ENCODE assay signal across 8 cellular contexts in genomic region chr19:42282036-42282762, GRCh38. TPM values are rescaled to one million over a fixed set of nuclear protein-coding genes. Genes with fewer than 3 reads are reported as not detected.
DNase-seq lines count a peak whose midpoint lies in the region; ATAC-seq and TF ChIP-seq lines count a peak whose summit lies in the region.

No MANE protein-coding gene starts in this region.

- H3K27ac ChIP-seq in left ventricle myocardium inferior (replicated peaks), result peak overlapping the region; percentile 98
- peak overlapping the region; percentile 97 for H3K27ac ChIP-seq in smooth muscle cell (ENCODE audit: low read depth)

- H3K4me1 ChIP-seq in left ventricle myocardium inferior (peaks cover 90% of the 10 kb centered on the region), smooth muscle cell (ENCODE audit: low read depth) (peaks cover 43% of the 10 kb centered on the region)

- peaks cover 39% of the 10 kb centered on the region for H4K20me1 ChIP-seq in smooth muscle cell (ENCODE audit: low read depth)

- no peaks in the 10 kb centered on the region for H3K27me3 Mint-ChIP-seq in T-cell

- peaks cover under 1% of the 10 kb centered on the region for H3K36me3 Mint-ChIP-seq in T-cell

- peak overlapping the region; percentile 78 for H3K9ac ChIP-seq in smooth muscle cell (ENCODE audit: low read depth)

- H2AFZ ChIP-seq in smooth muscle cell (ENCODE audit: low read depth), result no peak overlapping the region

- peaks cover 12% of the 10 kb centered on the region for H3K79me2 ChIP-seq in smooth muscle cell (ENCODE audit: low read depth)

- no peaks in the 10 kb centered on the region for H3K27me3 ChIP-seq in left ventricle myocardium inferior (ENCODE audit: low read depth)
- no peaks in the 10 kb centered on the region for H3K27me3 ChIP-seq in smooth muscle cell (ENCODE audit: low read depth)

- POLR2A ChIA-PET in T-cell (lab: Charles Lee), result interaction anchor here (0.5 to 1.0 kb wide), 5 partner anchors 11 to 337 kb away, joined by 4 to 9 read pairs (median 7); partner anchors contain the start of gene CIC (in 1 of the 2)

- no peaks in the 10 kb centered on the region for H3K9me3 ChIP-seq in left ventricle myocardium inferior (replicated peaks)
- H3K9me3 ChIP-seq in smooth muscle cell (replicated peaks; ENCODE audit: low read depth), result no peaks in the 10 kb centered on the region

- peak overlapping the region; percentile 59 for H3K4me3 ChIP-seq in HFF-Myc (replicated peaks; ENCODE audit: low read depth, low read length)
- peak overlapping the region; percentile 90 for H3K4me3 ChIP-seq in left ventricle myocardium inferior
- peak overlapping the region; percentile 94 for H3K4me3 ChIP-seq in smooth muscle cell

- ATAC-seq in T-cell (replicated peaks in 1 of 4) (no peak), HG03196 (IDR thresholded peaks at IDR 0.05; ENCODE audit: unreplicated experiment) (no peak), left lobe of liver (no peak)

- peaks cover 36% of the 10 kb centered on the region for H3F3A ChIP-seq in smooth muscle cell (ENCODE audit: low read depth)

- intact Hi-C loops in left ventricle myocardium inferior (cut with micrococcal nuclease), result loop anchor here (5.0 kb wide), 1 partner anchor 40 kb away; the partner anchor contains the start of gene GSK3A

- H3K4me1 Mint-ChIP-seq in T-cell, result peaks cover 38 to 49% (median 40%) of the 10 kb centered on the region in 3 donors

- H3K27ac Mint-ChIP-seq in T-cell, result no peak overlapping the region

- H3K9me3 Mint-ChIP-seq in T-cell, result no peaks in the 10 kb centered on the region

- peak overlapping the region; percentile 95 for H3K4me2 ChIP-seq in smooth muscle cell

- 19% methylated on average over 5 of the region's 5 CpGs for WGBS in smooth muscle cell (ENCODE audit: low lambda C conversion rate)

- CTCF ChIA-PET in T-cell (lab: Charles Lee), result interaction anchor here in 1 of 2 donors (1.3 to 1.7 kb wide), 2 partner anchors 12 to 39 kb away, joined by 4 to 13 read pairs; no protein-coding TSS in a partner anchor

- DNase-seq in HFF-Myc (ENCODE audit: extremely low read depth, low read depth) (no peak), T-cell (no peak), left ventricle myocardium inferior (no peak), smooth muscle cell (lab: John Stamatoyannopoulos, UW; ENCODE audit: unreplicated experiment) (no peak), GF-D8 (lab: John Stamatoyannopoulos, UW) (no peak), AG08395 (ENCODE audit: low spot score) (no peak), left lobe of liver (ENCODE audit: low spot score) (no peak)

- H3K36me3 ChIP-seq in left ventricle myocardium inferior (peaks cover 5% of the 10 kb centered on the region), smooth muscle cell (ENCODE audit: low read depth) (no peaks in the 10 kb centered on the region)

- TF ChIP-seq CTCF in HFF-Myc (IDR thresholded peaks at IDR 0.05; ENCODE audit: low read depth, low read length, missing control alignments) (no peak), left ventricle myocardium inferior (IDR thresholded peaks at IDR 0.05; ENCODE audit: borderline replicate concordance) (no peak), smooth muscle cell (IDR thresholded peaks at IDR 0.05; ENCODE audit: borderline replicate concordance, insufficient read depth, poor library complexity, severe bottlenecking) (no peak)

- peak overlapping the region in 2 of 3 donors; percentile 58 to 70 for H3K4me3 Mint-ChIP-seq in T-cell

RNA-seq across cellular contexts. Expression of gene CIC, which starts 13.1 kb away (rescaled TPM):
- total RNA-seq in T-cell (100 to 1,000 TPM in 4 of 5 donors, 10 to 100 TPM in 1; 93.9 to 110 (median 104) TPM), left ventricle myocardium inferior (33.3 TPM), smooth muscle cell (12.6 and 13.6 TPM in 2 replicates), left lobe of liver (25.2 TPM)
- polyA plus RNA-seq in smooth muscle cell, result 18.4 and 19.5 TPM in 2 replicates

RNA-seq across cellular contexts. Expression of gene PRR19, which starts 19.7 kb away (rescaled TPM):
- under 1 TPM in 4 of 5 donors, not detected in 1; 0.18 to 0.35 (median 0.27) TPM for total RNA-seq in T-cell
- not detected for total RNA-seq in left ventricle myocardium inferior
- 0.45 and 1.3 TPM in 2 replicates for total RNA-seq in smooth muscle cell
- 0.73 and 1.0 TPM in 2 replicates for polyA plus RNA-seq in smooth muscle cell
- 0.65 TPM for total RNA-seq in left lobe of liver

RNA-seq across cellular contexts. Expression of gene PAFAH1B3, which starts 20.2 kb away (rescaled TPM):
- total RNA-seq in T-cell (10 to 100 TPM; 15.2 to 22.2 (median 19.1) TPM), left ventricle myocardium inferior (2.1 TPM), smooth muscle cell (44.6 and 44.7 TPM in 2 replicates), left lobe of liver (2.2 TPM)
- polyA plus RNA-seq in smooth muscle cell, result 71.0 and 75.7 TPM in 2 replicates

RNA-seq across cellular contexts. Expression of gene ERF, which starts 27.3 kb away (rescaled TPM):
- total RNA-seq in T-cell (10 to 100 TPM; 35.9 to 97.3 (median 44.6) TPM), left ventricle myocardium inferior (33.5 TPM), smooth muscle cell (20.5 and 43.9 TPM in 2 replicates), left lobe of liver (35.9 TPM)
- polyA plus RNA-seq in smooth muscle cell, result 14.2 and 14.9 TPM in 2 replicates

RNA-seq across cellular contexts. Expression of gene TMEM145, which starts 30.9 kb away (rescaled TPM):
- not detected for total RNA-seq in T-cell
- 0.36 TPM for total RNA-seq in left ventricle myocardium inferior
- not detected in 2 replicates for total RNA-seq in smooth muscle cell
- polyA plus RNA-seq in smooth muscle cell, result 0.09 and 0.11 TPM in 2 replicates
- total RNA-seq in left lobe of liver, result not detected
